In genomic region chr13:25397763-25398162, GRCh38 we compare ENCODE assay signal across 38 cellular contexts. TPM values are rescaled to one million over a fixed set of nuclear protein-coding genes. Genes with fewer than 3 reads are reported as not detected.
"Had no signal": no experiment of that assay in that cellular context is flagged by ENCODE, and none has a peak within 500 bp of the region (broad histone marks: within the 10 kb centered on the region; RNA-seq: fewer than 3 reads in every experiment).

No MANE protein-coding gene starts in this region.

- DNase-seq: activated CD4-positive, alpha-beta memory T cell treated with anti-CD3 and anti-CD28 coated beads, Interleukin-2, amount 10 ng/mL, durations not matched to agents 7 days and 5 days; activated CD4-positive, alpha-beta T cell treated with anti-CD3 and anti-CD28 coated beads for 1 hour; activated CD4-positive, alpha-beta T cell treated with anti-CD3 and anti-CD28 coated beads for 36 hours; activated CD4-positive, alpha-beta T cell treated with anti-CD3 and anti-CD28 coated beads for 48 hours; activated CD4-positive, alpha-beta T cell treated with anti-CD3 and anti-CD28 coated beads, Interleukin-2, amount 10 ng/mL, durations not matched to agents 7 days and 5 days; activated CD4-positive, alpha-beta T cell treated with anti-CD3 and anti-CD28 coated beads, Interleukin-2, amount 50 U/mL, for 48 hours; activated CD4-positive, CD25-positive, alpha-beta regulatory T cell; activated CD8-positive, alpha-beta memory T cell treated with anti-CD3 and anti-CD28 coated beads for 24 hours; activated CD8-positive, alpha-beta memory T cell treated with anti-CD3 and anti-CD28 coated beads, Interleukin-2, amount 10 ng/mL, durations not matched to agents 7 days and 5 days; activated CD8-positive, alpha-beta memory T cell treated with anti-CD3 and anti-CD28 coated beads, Interleukin-2, amount 50 U/mL, for 48 hours; activated CD8-positive, alpha-beta T cell treated with anti-CD3 and anti-CD28 coated beads, Interleukin-2, amount 10 ng/mL, durations not matched to agents 7 days and 5 days; activated effector memory CD4-positive, alpha-beta T cell treated with Interleukin-2 at 50 U/mL for 16 hours; activated gamma-delta T cell; activated naive CD4-positive, alpha-beta T cell treated with anti-CD3 and anti-CD28 coated beads, Interleukin-2, amount 10 ng/mL, durations not matched to agents 7 days and 5 days; activated naive CD4-positive, alpha-beta T cell treated with Interleukin-2 at 50 U/mL for 16 hours; activated naive CD8-positive, alpha-beta T cell treated with anti-CD3 and anti-CD28 coated beads, Interleukin-2, amount 10 ng/mL, durations not matched to agents 7 days and 5 days; activated naive CD8-positive, alpha-beta T cell treated with anti-CD3 and anti-CD28 coated beads, Interleukin-2, amount 50 U/mL, for 24 hours; activated T-cell treated with anti-CD3 and anti-CD28 coated beads, Interleukin-2, amount 50 U/mL, for 24 hours; activated T-cell treated with anti-CD3 and anti-CD28 coated beads, Interleukin-2, amount 50 U/mL, for 48 hours; amygdala; anterior cingulate cortex; caudate nucleus; cerebellar nuclear complex; T-helper 1 cell; T-helper 2 cell; T-helper 9 cell had no signal

- H3K9me3 ChIP-seq: ascending aorta had no signal

- H3K36me3 Mint-ChIP-seq: activated CD8-positive, alpha-beta memory T cell treated with anti-CD3 and anti-CD28 coated beads, Interleukin-2, amount 10 ng/mL, durations not matched to agents 7 days and 5 days; activated naive CD4-positive, alpha-beta T cell treated with anti-CD3 and anti-CD28 coated beads, Interleukin-2, amount 10 ng/mL, durations not matched to agents 7 days and 5 days; activated naive CD4-positive, alpha-beta T cell treated with anti-CD3 and anti-CD28 coated beads, Interleukin-2, amount 50 U/mL, for 24 hours; activated naive CD8-positive, alpha-beta T cell; activated naive CD8-positive, alpha-beta T cell treated with anti-CD3 and anti-CD28 coated beads, Interleukin-2, amount 10 ng/mL, durations not matched to agents 7 days and 5 days; brain had no signal

- H3K27ac Mint-ChIP-seq: activated CD4-positive, alpha-beta memory T cell treated with anti-CD3 and anti-CD28 coated beads, Interleukin-2, amount 10 ng/mL, durations not matched to agents 7 days and 5 days; activated CD4-positive, alpha-beta T cell treated with anti-CD3 and anti-CD28 coated beads for 36 hours; activated CD4-positive, alpha-beta T cell treated with anti-CD3 and anti-CD28 coated beads, Interleukin-2, amount 10 ng/mL, durations not matched to agents 7 days and 5 days; activated CD8-positive, alpha-beta memory T cell treated with anti-CD3 and anti-CD28 coated beads, Interleukin-2, amount 10 ng/mL, durations not matched to agents 7 days and 5 days; activated CD8-positive, alpha-beta T cell treated with anti-CD3 and anti-CD28 coated beads, Interleukin-2, amount 10 ng/mL, durations not matched to agents 7 days and 5 days; activated naive CD4-positive, alpha-beta T cell treated with anti-CD3 and anti-CD28 coated beads, Interleukin-2, amount 10 ng/mL, durations not matched to agents 7 days and 5 days; activated naive CD4-positive, alpha-beta T cell treated with anti-CD3 and anti-CD28 coated beads, Interleukin-2, amount 50 U/mL, for 24 hours; activated naive CD8-positive, alpha-beta T cell; activated naive CD8-positive, alpha-beta T cell treated with anti-CD3 and anti-CD28 coated beads, Interleukin-2, amount 10 ng/mL, durations not matched to agents 7 days and 5 days; activated naive CD8-positive, alpha-beta T cell treated with anti-CD3 and anti-CD28 coated beads, Interleukin-2, amount 50 U/mL, for 24 hours; activated T-cell treated with anti-CD3 and anti-CD28 coated beads, Interleukin-2, amount 50 U/mL, for 24 hours; activated T-helper 2 cell treated with anti-CD3 and anti-CD28 coated beads, Interferon-gamma antibody, Interleukin-2, Interleukin-4, amounts not matched to agents 10 μg/mL and 5 μg/mL and 100 μg/mL, durations not matched to agents 14 hours and 24 hours and 36 hours; brain; T-helper 1 cell treated with Interleukin-12 subunit alpha and Interleukin-12 subunit beta and Interleukin-4 antibody, amounts not matched to agents 30 μg/mL and 1 μg/mL, for 36 hours; T-helper 2 cell treated with Interferon-gamma antibody and Interleukin-4, amounts not matched to agents 5 μg/mL and 100 μg/mL, for 36 hours had no signal

- H3K4me1 Mint-ChIP-seq: activated CD4-positive, alpha-beta memory T cell treated with anti-CD3 and anti-CD28 coated beads, Interleukin-2, amount 10 ng/mL, durations not matched to agents 7 days and 5 days; activated CD4-positive, alpha-beta T cell treated with anti-CD3 and anti-CD28 coated beads for 36 hours; activated CD4-positive, alpha-beta T cell treated with anti-CD3 and anti-CD28 coated beads, Interleukin-2, amount 10 ng/mL, durations not matched to agents 7 days and 5 days; activated CD8-positive, alpha-beta memory T cell treated with anti-CD3 and anti-CD28 coated beads, Interleukin-2, amount 10 ng/mL, durations not matched to agents 7 days and 5 days; activated naive CD4-positive, alpha-beta T cell treated with anti-CD3 and anti-CD28 coated beads, Interleukin-2, amount 10 ng/mL, durations not matched to agents 7 days and 5 days; activated naive CD4-positive, alpha-beta T cell treated with anti-CD3 and anti-CD28 coated beads, Interleukin-2, amount 50 U/mL, for 24 hours; activated naive CD8-positive, alpha-beta T cell treated with anti-CD3 and anti-CD28 coated beads, Interleukin-2, amount 10 ng/mL, durations not matched to agents 7 days and 5 days; activated naive CD8-positive, alpha-beta T cell treated with anti-CD3 and anti-CD28 coated beads, Interleukin-2, amount 50 U/mL, for 24 hours; central memory CD8-positive, alpha-beta T cell had no signal

- H3K27me3 ChIP-seq: ascending aorta, cardiac muscle cell had no signal

- H3K27ac ChIP-seq: ascending aorta, cardiac muscle cell, VCaP had no signal

- H3K27me3 Mint-ChIP-seq: brain had no signal

- ATAC-seq: activated CD4-positive, alpha-beta T cell treated with anti-CD3 and anti-CD28 coated beads for 36 hours; activated CD4-positive, CD25-positive, alpha-beta regulatory T cell treated with anti-CD3 and anti-CD28 coated beads, Interleukin-2, amount 50 U/mL, for 24 hours; activated CD8-positive, alpha-beta memory T cell treated with anti-CD3 and anti-CD28 coated beads, Interleukin-2, amount 10 ng/mL, durations not matched to agents 7 days and 5 days; activated CD8-positive, alpha-beta T cell treated with anti-CD3 and anti-CD28 coated beads, Interleukin-2, amount 10 ng/mL, durations not matched to agents 7 days and 5 days; activated naive CD8-positive, alpha-beta T cell treated with anti-CD3 and anti-CD28 coated beads, Interleukin-2, amount 50 U/mL, for 24 hours had no signal

- H3K9me3 Mint-ChIP-seq: activated CD4-positive, alpha-beta memory T cell treated with anti-CD3 and anti-CD28 coated beads, Interleukin-2, amount 10 ng/mL, durations not matched to agents 7 days and 5 days; activated CD4-positive, alpha-beta T cell treated with anti-CD3 and anti-CD28 coated beads, Interleukin-2, amount 10 ng/mL, durations not matched to agents 7 days and 5 days; activated naive CD4-positive, alpha-beta T cell treated with anti-CD3 and anti-CD28 coated beads, Interleukin-2, amount 10 ng/mL, durations not matched to agents 7 days and 5 days; activated naive CD4-positive, alpha-beta T cell treated with anti-CD3 and anti-CD28 coated beads, Interleukin-2, amount 50 U/mL, for 24 hours; activated naive CD8-positive, alpha-beta T cell treated with anti-CD3 and anti-CD28 coated beads, Interleukin-2, amount 10 ng/mL, durations not matched to agents 7 days and 5 days; activated naive CD8-positive, alpha-beta T cell treated with anti-CD3 and anti-CD28 coated beads, Interleukin-2, amount 50 U/mL, for 24 hours; activated T-cell treated with anti-CD3 and anti-CD28 coated beads, Interleukin-2, amount 50 U/mL, for 24 hours; activated T-helper 2 cell treated with anti-CD3 and anti-CD28 coated beads, Interferon-gamma antibody, Interleukin-2, Interleukin-4, amounts not matched to agents 10 μg/mL and 5 μg/mL and 100 μg/mL, durations not matched to agents 14 hours and 24 hours and 36 hours; central memory CD8-positive, alpha-beta T cell; T-helper 1 cell treated with Interleukin-12 subunit alpha and Interleukin-12 subunit beta and Interleukin-4 antibody, amounts not matched to agents 30 μg/mL and 1 μg/mL, for 36 hours; T-helper 2 cell treated with Interferon-gamma antibody and Interleukin-4, amounts not matched to agents 5 μg/mL and 100 μg/mL, for 36 hours had no signal

- H3K4me1 ChIP-seq: ascending aorta had no signal

- H3K36me3 ChIP-seq: ascending aorta, cardiac muscle cell had no signal

- H3K4me3 Mint-ChIP-seq: activated CD4-positive, alpha-beta memory T cell treated with anti-CD3 and anti-CD28 coated beads, Interleukin-2, amount 10 ng/mL, durations not matched to agents 7 days and 5 days; activated CD4-positive, alpha-beta T cell treated with anti-CD3 and anti-CD28 coated beads for 36 hours; activated CD4-positive, alpha-beta T cell treated with anti-CD3 and anti-CD28 coated beads, Interleukin-2, amount 10 ng/mL, durations not matched to agents 7 days and 5 days; activated CD8-positive, alpha-beta memory T cell treated with anti-CD3 and anti-CD28 coated beads, Interleukin-2, amount 10 ng/mL, durations not matched to agents 7 days and 5 days; activated CD8-positive, alpha-beta T cell treated with anti-CD3 and anti-CD28 coated beads, Interleukin-2, amount 10 ng/mL, durations not matched to agents 7 days and 5 days; activated naive CD4-positive, alpha-beta T cell treated with anti-CD3 and anti-CD28 coated beads, Interleukin-2, amount 10 ng/mL, durations not matched to agents 7 days and 5 days; activated naive CD4-positive, alpha-beta T cell treated with anti-CD3 and anti-CD28 coated beads, Interleukin-2, amount 50 U/mL, for 24 hours; activated naive CD8-positive, alpha-beta T cell; activated naive CD8-positive, alpha-beta T cell treated with anti-CD3 and anti-CD28 coated beads, Interleukin-2, amount 10 ng/mL, durations not matched to agents 7 days and 5 days; activated naive CD8-positive, alpha-beta T cell treated with anti-CD3 and anti-CD28 coated beads, Interleukin-2, amount 50 U/mL, for 24 hours; activated T-cell treated with anti-CD3 and anti-CD28 coated beads, Interleukin-2, amount 50 U/mL, for 24 hours; brain; central memory CD8-positive, alpha-beta T cell; T-helper 1 cell treated with Interleukin-12 subunit alpha and Interleukin-12 subunit beta and Interleukin-4 antibody, amounts not matched to agents 30 μg/mL and 1 μg/mL, for 36 hours; T-helper 2 cell treated with Interferon-gamma antibody and Interleukin-4, amounts not matched to agents 5 μg/mL and 100 μg/mL, for 36 hours had no signal

- H3K4me3 ChIP-seq: ascending aorta, cardiac muscle cell had no signal

RNA-seq across cellular contexts. Expression of gene ATP8A2, which starts 26.0 kb away (rescaled TPM):
- total RNA-seq: bronchial epithelial cell had no signal
